23 cellular contexts compared by ENCODE assay signal in genomic region chr7:134528749-134529148, GRCh38. TPM values are rescaled to one million over a fixed set of nuclear protein-coding genes. Genes with fewer than 3 reads are reported as not detected.
"Had no signal": no experiment of that assay in that cellular context is flagged by ENCODE, and none has a peak within 500 bp of the region (broad histone marks: within the 10 kb centered on the region; RNA-seq: fewer than 3 reads in every experiment).

No MANE protein-coding gene starts in this region.

- H3K27me3 Mint-ChIP-seq: activated naive CD4-positive, alpha-beta T cell treated with anti-CD3 and anti-CD28 coated beads, Interleukin-2, amount 50 U/mL, for 24 hours had no signal

- H3K27ac Mint-ChIP-seq: activated B cell treated with CpG ODN at 0.5 μM for 24 hours; activated CD8-positive, alpha-beta T cell treated with anti-CD3 and anti-CD28 coated beads for 36 hours; activated naive CD4-positive, alpha-beta T cell treated with anti-CD3 and anti-CD28 coated beads, Interleukin-2, amount 50 U/mL, for 24 hours; immature natural killer cell; neural progenitor cell had no signal

- H3K36me3 ChIP-seq: adrenal gland, heart left ventricle, neural progenitor cell, ovary had no signal

- DNase-seq: activated B cell treated with CpG ODN at 0.5 μM for 24 hours; activated CD4-positive, alpha-beta T cell treated with anti-CD3 and anti-CD28 coated beads for 48 hours; activated CD8-positive, alpha-beta T cell treated with anti-CD3 and anti-CD28 coated beads for 36 hours; activated effector memory CD4-positive, alpha-beta T cell treated with anti-CD3 and anti-CD28 coated beads, Interleukin-2, amount 50 U/mL, for 16 hours; activated T-cell treated with anti-CD3 and anti-CD28 coated beads, Interleukin-2, amount 50 U/mL, for 48 hours; central memory CD4-positive, alpha-beta T cell; effector CD4-positive, alpha-beta T cell; heart left ventricle; immature natural killer cell; stimulated activated CD4-positive, alpha-beta T cell treated with anti-CD3 and anti-CD28 coated beads, Interleukin-4, amount 100 ng/mL, for 24 hours; stimulated activated naive CD4-positive, alpha-beta T cell treated with Interleukin-2 at 50 U/mL for 16 hours; SW 1271; trophoblast cell had no signal

- H3K36me3 Mint-ChIP-seq: activated naive CD4-positive, alpha-beta T cell treated with anti-CD3 and anti-CD28 coated beads, Interleukin-2, amount 50 U/mL, for 24 hours; brain; immature natural killer cell; neural progenitor cell had no signal

- H3K4me3 Mint-ChIP-seq: activated B cell treated with CpG ODN at 0.5 μM for 24 hours; activated CD8-positive, alpha-beta T cell treated with anti-CD3 and anti-CD28 coated beads for 36 hours; activated naive CD4-positive, alpha-beta T cell treated with anti-CD3 and anti-CD28 coated beads, Interleukin-2, amount 50 U/mL, for 24 hours; immature natural killer cell; neural progenitor cell had no signal

- H3K27me3 ChIP-seq: adrenal gland, foreskin keratinocyte, heart left ventricle, neural progenitor cell, ovary had no signal

- H3K4me3 ChIP-seq: coronary artery, heart left ventricle, neural progenitor cell had no signal

- ATAC-seq: activated CD8-positive, alpha-beta T cell treated with anti-CD3 and anti-CD28 coated beads for 36 hours had no signal

- H3K4me1 Mint-ChIP-seq: activated B cell treated with CpG ODN at 0.5 μM for 24 hours; activated naive CD4-positive, alpha-beta T cell treated with anti-CD3 and anti-CD28 coated beads, Interleukin-2, amount 50 U/mL, for 24 hours; immature natural killer cell had no signal

- H3K9me3 Mint-ChIP-seq: activated B cell treated with CpG ODN at 0.5 μM for 24 hours; activated CD8-positive, alpha-beta T cell treated with anti-CD3 and anti-CD28 coated beads for 36 hours; activated naive CD4-positive, alpha-beta T cell treated with anti-CD3 and anti-CD28 coated beads, Interleukin-2, amount 50 U/mL, for 24 hours; brain; immature natural killer cell; neural progenitor cell had no signal

- H3K27ac ChIP-seq: coronary artery, foreskin keratinocyte, heart left ventricle, neural progenitor cell, ovary had no signal

- H3K9ac ChIP-seq: neural progenitor cell had no signal

- H3K9me3 ChIP-seq: adrenal gland, heart left ventricle, ovary had no signal

- FAIRE-seq: TTC549 had no signal

RNA-seq across cellular contexts. Expression of gene AKR1B10, which starts 1.4 kb away (rescaled TPM):
- total RNA-seq: activated B cell treated with CpG ODN at 0.5 μM for 24 hours; activated CD8-positive, alpha-beta T cell treated with anti-CD3 and anti-CD28 coated beads for 36 hours; T-helper 2 cell treated with Interferon-gamma antibody and Interleukin-4, amounts not matched to agents 100 ng/mL and 5 ng/mL, for 36 hours had no signal
- polyA plus RNA-seq: immature natural killer cell had no signal

RNA-seq across cellular contexts. Expression of gene AKR1B15, which starts 20.2 kb away (rescaled TPM):
- total RNA-seq: activated B cell treated with CpG ODN at 0.5 μM for 24 hours; activated CD8-positive, alpha-beta T cell treated with anti-CD3 and anti-CD28 coated beads for 36 hours; foreskin keratinocyte; heart left ventricle; liver; T-helper 2 cell treated with Interferon-gamma antibody and Interleukin-4, amounts not matched to agents 100 ng/mL and 5 ng/mL, for 36 hours had no signal
- polyA plus RNA-seq: foreskin keratinocyte, heart left ventricle, immature natural killer cell, ovary had no signal
